Comparison of ENCODE assay signal across 36 cellular contexts in the genomic region with DNA sequence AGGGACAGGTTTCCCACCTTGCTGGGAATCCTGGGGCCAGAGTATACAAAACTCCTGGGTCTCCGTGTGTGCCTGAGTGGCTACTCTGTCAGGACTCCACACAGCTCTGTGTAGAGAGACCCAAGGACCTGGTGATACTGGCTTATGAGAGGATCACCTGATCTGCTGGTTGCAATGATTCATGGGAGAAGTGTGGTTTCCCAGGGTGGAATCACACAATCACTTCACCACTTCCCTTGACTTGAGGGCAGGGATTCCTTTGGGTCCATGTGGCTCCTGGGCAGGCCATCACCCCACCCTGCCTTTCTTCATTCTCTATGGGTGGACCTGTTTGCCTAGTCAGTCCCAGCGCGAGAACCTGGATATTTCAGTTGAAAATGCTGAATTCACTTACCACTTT. TPM values are rescaled to one million over a fixed set of nuclear protein-coding genes. Genes with fewer than 3 reads are reported as not detected.
"Had no signal": no experiment of that assay in that cellular context is flagged by ENCODE, and none has a peak within 500 bp of the region (broad histone marks: within the 10 kb centered on the region; RNA-seq: fewer than 3 reads in every experiment).

No MANE protein-coding gene starts in this region.

- H3K27ac Mint-ChIP-seq: activated CD8-positive, alpha-beta T cell treated with anti-CD3 and anti-CD28 coated beads for 36 hours; activated naive CD8-positive, alpha-beta T cell treated with anti-CD3 and anti-CD28 coated beads for 36 hours; activated T-cell treated with anti-CD3 and anti-CD28 coated beads, Interleukin-2, amount 50 U/mL, for 72 hours; activated T-helper 17 cell treated with anti-CD3 and anti-CD28 coated beads, Interleukin-2, amount 50 U/mL, for 72 hours had no signal

- H3K36me3 ChIP-seq: brain microvascular endothelial cell, cardiac muscle cell, MG63, SJCRH30, WERI-Rb-1 had no signal

- DNase-seq: activated CD4-positive, alpha-beta T cell treated with anti-CD3 and anti-CD28 coated beads for 1 hour; activated CD4-positive, alpha-beta T cell treated with anti-CD3 and anti-CD28 coated beads for 48 hours; activated CD4-positive, alpha-beta T cell treated with anti-CD3 and anti-CD28 coated beads, Interleukin-2, amount 50 U/mL, for 4 hours; activated CD4-positive, CD25-positive, alpha-beta regulatory T cell; activated CD8-positive, alpha-beta T cell treated with anti-CD3 and anti-CD28 coated beads for 36 hours; activated effector memory CD4-positive, alpha-beta T cell treated with anti-CD3 and anti-CD28 coated beads, Interleukin-2, amount 50 U/mL, for 16 hours; activated naive CD4-positive, alpha-beta T cell; activated naive CD4-positive, alpha-beta T cell treated with anti-CD3 and anti-CD28 coated beads, Interleukin-2, amount 50 U/mL, for 16 hours; activated naive CD8-positive, alpha-beta T cell treated with anti-CD3 and anti-CD28 coated beads for 36 hours; activated T-cell treated with anti-CD3 and anti-CD28 coated beads, Interleukin-2, amount 50 U/mL, for 1 hour; activated T-cell treated with anti-CD3 and anti-CD28 coated beads, Interleukin-2, amount 50 U/mL, for 72 hours; amniotic stem cell; aorta; brain microvascular endothelial cell; Karpas-422; MG63; NCI-H1048; NCI-H1105 treated with DMSO at 0.1 percent for 48 hours; NCI-H1436; NCI-H1694; NCI-H1930; NCI-H2081 treated with DMSO at 0.1 percent for 48 hours; NCI-H226; NCI-H446 treated with DMSO at 0.1 percent for 48 hours; NCI-H524; SHP77; SJCRH30; T1000; WERI-Rb-1 had no signal

- H3K27ac ChIP-seq: brain microvascular endothelial cell, cardiac muscle cell, SJCRH30, SK-N-MC, WERI-Rb-1 had no signal

- H3K4me1 Mint-ChIP-seq: activated T-helper 17 cell treated with anti-CD3 and anti-CD28 coated beads, Interleukin-2, amount 50 U/mL, for 72 hours had no signal

- H3K27me3 ChIP-seq: brain microvascular endothelial cell, cardiac muscle cell, MG63, SJCRH30 had no signal

- H3K27me3 Mint-ChIP-seq: activated CD8-positive, alpha-beta T cell treated with anti-CD3 and anti-CD28 coated beads for 36 hours; activated naive CD8-positive, alpha-beta T cell treated with anti-CD3 and anti-CD28 coated beads for 36 hours had no signal

- H3K4me3 Mint-ChIP-seq: activated CD8-positive, alpha-beta T cell treated with anti-CD3 and anti-CD28 coated beads for 36 hours; activated naive CD8-positive, alpha-beta T cell treated with anti-CD3 and anti-CD28 coated beads for 36 hours; activated T-cell treated with anti-CD3 and anti-CD28 coated beads, Interleukin-2, amount 50 U/mL, for 72 hours; activated T-helper 17 cell treated with anti-CD3 and anti-CD28 coated beads, Interleukin-2, amount 50 U/mL, for 72 hours had no signal

- H3K4me3 ChIP-seq: cardiac muscle cell, MG63, SJCRH30, SK-N-MC had no signal

- ATAC-seq: activated CD8-positive, alpha-beta T cell treated with anti-CD3 and anti-CD28 coated beads for 36 hours; activated T-cell treated with anti-CD3 and anti-CD28 coated beads, Interleukin-2, amount 50 U/mL, for 72 hours; activated T-helper 17 cell treated with anti-CD3 and anti-CD28 coated beads, Interleukin-2, amount 50 U/mL, for 72 hours had no signal

- H3K4me1 ChIP-seq: SJCRH30 had no signal

- H3K9me3 ChIP-seq: SJCRH30 had no signal

RNA-seq across cellular contexts. Expression of gene PRSS38, which starts 13.3 kb away (rescaled TPM):
- total RNA-seq: activated CD8-positive, alpha-beta memory T cell treated with anti-CD3 and anti-CD28 coated beads for 36 hours; activated CD8-positive, alpha-beta T cell treated with anti-CD3 and anti-CD28 coated beads for 36 hours; activated naive CD8-positive, alpha-beta T cell treated with anti-CD3 and anti-CD28 coated beads for 36 hours; activated T-cell treated with anti-CD3 and anti-CD28 coated beads, Interleukin-2, amount 50 U/mL, for 72 hours; activated T-helper 17 cell treated with anti-CD3 and anti-CD28 coated beads, Interleukin-2, amount 50 U/mL, for 72 hours; aorta; cardiac muscle cell; OCI-LY7; SJCRH30; T-helper 1 cell treated with Interleukin-12 subunit alpha and Interleukin-12 subunit beta and Interleukin-4 antibody, amounts not matched to agents 30 ng/mL and 1 ng/mL, for 36 hours; T-helper 2 cell treated with Interferon-gamma antibody and Interleukin-4, amounts not matched to agents 100 ng/mL and 5 ng/mL, for 36 hours had no signal
- polyA plus RNA-seq: aorta, cardiac muscle cell had no signal
